ENCODE assay signal across 8 cellular contexts in the genomic region with DNA sequence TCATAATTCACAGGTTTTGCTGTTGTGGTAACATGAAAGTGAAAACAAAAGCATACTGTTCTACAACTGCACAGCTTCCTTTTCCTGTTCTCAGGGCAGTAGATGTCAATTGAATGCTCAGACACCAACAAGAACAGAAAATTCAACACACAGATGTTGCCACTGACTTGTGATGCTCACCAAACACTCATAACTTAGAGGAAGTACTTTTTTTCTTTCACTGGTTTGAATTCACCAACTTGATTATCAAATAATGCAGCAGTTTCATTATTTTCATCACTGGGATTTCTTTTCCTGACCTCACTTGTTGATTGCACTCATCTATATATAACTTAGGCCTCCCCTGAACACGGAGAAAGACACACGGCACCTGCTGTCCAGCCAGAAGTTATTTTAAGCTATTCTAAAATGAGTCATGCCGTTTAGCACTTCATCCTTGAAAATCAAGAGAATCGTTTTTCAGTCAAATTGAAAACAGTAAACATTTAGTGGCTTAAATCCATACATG. TPM values are rescaled to one million over a fixed set of nuclear protein-coding genes. Genes with fewer than 3 reads are reported as not detected.
DNase-seq lines count a peak whose midpoint lies in the region; ATAC-seq, FAIRE-seq and TF ChIP-seq lines count a peak whose summit lies in the region.

No MANE protein-coding gene starts in this region.

- H3K9me3 ChIP-seq in KOPT-K1 (ENCODE audit: insufficient read depth, low read length, poor library complexity, severe bottlenecking): no peaks in the 10 kb centered on the region
- no peaks in the 10 kb centered on the region for H3K9me3 ChIP-seq in lung (ENCODE audit: control insufficient read depth in 2 of 2, insufficient read depth in 1 of 2, low read length in 1 of 2)

- H2BK120ac ChIP-seq in mesendoderm (ENCODE audit: low read depth, low read length): no peak overlapping the region

- H3K36me3 Mint-ChIP-seq in type B pancreatic cell: no peaks in the 10 kb centered on the region

- no peaks in the 10 kb centered on the region for H3K79me1 ChIP-seq in mesendoderm (ENCODE audit: low read length)

- no peak overlapping the region for H3K27ac Mint-ChIP-seq in type B pancreatic cell

- DNase-seq in astrocyte of the hippocampus (ENCODE audit: low read depth, low spot score) (peak; percentile 36), lung (ENCODE audit: low spot score) (no peak), urothelium cell line (ENCODE audit: low spot score) (peak; percentile 36), mesendoderm (no peak), type B pancreatic cell (ENCODE audit: extremely low spot score, unreplicated experiment) (no peak)

- H3K4me1 Mint-ChIP-seq in type B pancreatic cell (ENCODE audit: unreplicated experiment): peaks cover 16% of the 10 kb centered on the region

- no peak for FAIRE-seq in urothelium cell line (lab: Jason Lieb, UNC)

- H3K27ac ChIP-seq in KOPT-K1 (ENCODE audit: low read depth, low read length, poor library complexity, severe bottlenecking) (peak overlapping the region; percentile 92), lung (ENCODE audit: low read depth in 1 of 2, low read length in 1 of 2) (peak overlapping the region; percentile 53 to 95), mesendoderm (ENCODE audit: low read depth, low read length) (no peak overlapping the region)

- no peak overlapping the region for H2BK15ac ChIP-seq in mesendoderm (replicated peaks; ENCODE audit: low read depth)

- WGBS in lung, 2 donors: 3 to 14% methylated on average over 4 of the region's 4 CpGs
- WGBS in mesendoderm (ENCODE audit: extremely low coverage, insufficient coverage, low lambda C conversion rate): no CpG with 5 or more reads among the region's 4 CpGs

- ATAC-seq in GM18499 (IDR thresholded peaks at IDR 0.05; ENCODE audit: insufficient read depth, unreplicated experiment) (peak; percentile 70), GM21717 (IDR thresholded peaks at IDR 0.05; ENCODE audit: unreplicated experiment) (peak; percentile 75), lung (ENCODE audit: insufficient read depth, low FRiP score) (peak; percentile 49)

- no peaks in the 10 kb centered on the region for H3K27me3 ChIP-seq in lung (ENCODE audit: control insufficient read depth, insufficient read depth)
- H3K27me3 ChIP-seq in mesendoderm (ENCODE audit: insufficient read depth, low read length, poor library complexity): no peaks in the 10 kb centered on the region

- no peak overlapping the region for H3K18ac ChIP-seq in mesendoderm (ENCODE audit: low read length)

- H4K8ac ChIP-seq in mesendoderm (ENCODE audit: low read depth, low read length): no peak overlapping the region

- no peak overlapping the region for H4K5ac ChIP-seq in mesendoderm (ENCODE audit: low read length)

- H2AK5ac ChIP-seq in mesendoderm (ENCODE audit: low read length): no peak overlapping the region

- no peak overlapping the region for H3K56ac ChIP-seq in mesendoderm (ENCODE audit: low read length)

- no peak overlapping the region for H2BK5ac ChIP-seq in mesendoderm (ENCODE audit: low read length)

- H3K4me2 ChIP-seq in mesendoderm (ENCODE audit: low read length): no peak overlapping the region

- TF ChIP-seq CTCF in lung (IDR thresholded peaks at IDR 0.05; ENCODE audit: control extremely low read depth, extremely low read depth): no peak
- no peak for TF ChIP-seq CTCF in type B pancreatic cell (conservative IDR thresholded peaks at IDR 0.05)

- H3K4me1 ChIP-seq in lung (ENCODE audit: control insufficient read depth in 2 of 2, insufficient read depth in 2 of 2, low read length in 2 of 2) (peaks cover 2 to 7% of the 10 kb centered on the region in 2 donors), mesendoderm (ENCODE audit: control insufficient read depth, low read depth, low read length) (no peaks in the 10 kb centered on the region)

- no peak overlapping the region for H3K4me3 ChIP-seq in lung
- no peak overlapping the region for H3K4me3 ChIP-seq in mesendoderm (ENCODE audit: low read length)

- no peaks in the 10 kb centered on the region for H3K79me2 ChIP-seq in mesendoderm (ENCODE audit: control insufficient read depth, insufficient read depth, low read length)

- no peaks in the 10 kb centered on the region for H3K36me3 ChIP-seq in KOPT-K1 (ENCODE audit: insufficient read depth, low read length)
- H3K36me3 ChIP-seq in lung (ENCODE audit: control insufficient read depth in 2 of 2, insufficient read depth in 2 of 2, low read length in 2 of 2): no peaks in the 10 kb centered on the region
- H3K36me3 ChIP-seq in mesendoderm (ENCODE audit: control insufficient read depth, insufficient read depth, low read length): no peaks in the 10 kb centered on the region

- H3K27me3 Mint-ChIP-seq in type B pancreatic cell: no peaks in the 10 kb centered on the region

- peaks cover 4% of the 10 kb centered on the region for H3K9me3 Mint-ChIP-seq in type B pancreatic cell

- H3K23ac ChIP-seq in mesendoderm (ENCODE audit: low read length): no peak overlapping the region

- no peak overlapping the region for H3K4ac ChIP-seq in mesendoderm (ENCODE audit: low read depth, low read length)

- H3K4me3 Mint-ChIP-seq in type B pancreatic cell: no peak overlapping the region

- no peak overlapping the region for H3K9ac ChIP-seq in mesendoderm (ENCODE audit: low read length)

RNA-seq across cellular contexts. Expression of a gene that starts 1.0 kb away (rescaled TPM):
- total RNA-seq in lung: 1 to 10 TPM; 1.3 to 2.8 TPM
- 1 to 10 TPM in 1 of 2 donors, under 1 TPM in 1; 0.31 to 1.1 TPM for polyA plus RNA-seq in lung
- 0.04 TPM for polyA plus RNA-seq in mesendoderm (2013, experiment 1 of 2)
- polyA plus RNA-seq in mesendoderm (2013, experiment 2 of 2): 0.01 TPM
- 0.22 TPM in 1 of 2 replicates, not detected in the other for total RNA-seq in type B pancreatic cell (ENCODE audit: low replicate concordance)

Comparison
In these comparisons a context has a peak if more than half of its experiments do, and no peak if none do; other contexts are left out.
1. DNase-seq: peak in astrocyte of the hippocampus (single experiment) and urothelium cell line (single experiment); none in lung (single experiment), mesendoderm (single experiment) and type B pancreatic cell (single experiment).
2. Peak in every context shown above with its lines, with median percentiles within 50 percentile points of each other: ATAC-seq.